Comparison of ENCODE assay signal across 8 cellular contexts in genomic region chr12:56206373-56207166, GRCh38. TPM values are rescaled to one million over a fixed set of nuclear protein-coding genes. Genes with fewer than 3 reads are reported as not detected.
A peak's percentile ranks its signal among the peaks of the same experiment; 100 is the strongest.
DNase-seq lines count a peak whose midpoint lies in the region; ATAC-seq and TF ChIP-seq lines count a peak whose summit lies in the region.

No MANE protein-coding gene starts in this region.

- H3K36me3 Mint-ChIP-seq in endothelial cell (ENCODE audit: low read depth, unreplicated experiment): peaks cover 50% of the 10 kb centered on the region
- peaks cover 22% of the 10 kb centered on the region for H3K36me3 Mint-ChIP-seq in natural killer cell treated with Interleukin-12 subunit alpha and Interleukin-12 subunit beta and Interleukin-15 and Interleukin-18, amount 100 ng/mL, for 72 hours

- peak overlapping the region; percentile 81 for H3K4me3 Mint-ChIP-seq in endothelial cell (ENCODE audit: unreplicated experiment)
- no peak overlapping the region for H3K4me3 Mint-ChIP-seq in natural killer cell treated with Interleukin-12 subunit alpha and Interleukin-12 subunit beta and Interleukin-15 and Interleukin-18, amount 100 ng/mL, for 72 hours

- peak overlapping the region; percentile 26; the same call in 1 of the 2 replicates for H3K27ac ChIP-seq in VCaP

- no peaks in the 10 kb centered on the region for H3K9me3 Mint-ChIP-seq in endothelial cell (ENCODE audit: unreplicated experiment)
- no peaks in the 10 kb centered on the region for H3K9me3 Mint-ChIP-seq in natural killer cell treated with Interleukin-12 subunit alpha and Interleukin-12 subunit beta and Interleukin-15 and Interleukin-18, amount 100 ng/mL, for 72 hours

- H3K27ac Mint-ChIP-seq in endothelial cell (ENCODE audit: unreplicated experiment): peak overlapping the region; percentile 72
- no peak overlapping the region for H3K27ac Mint-ChIP-seq in natural killer cell treated with Interleukin-12 subunit alpha and Interleukin-12 subunit beta and Interleukin-15 and Interleukin-18, amount 100 ng/mL, for 72 hours

- peaks cover 2% of the 10 kb centered on the region for H3K27me3 Mint-ChIP-seq in endothelial cell (ENCODE audit: unreplicated experiment)
- no peaks in the 10 kb centered on the region for H3K27me3 Mint-ChIP-seq in natural killer cell treated with Interleukin-12 subunit alpha and Interleukin-12 subunit beta and Interleukin-15 and Interleukin-18, amount 100 ng/mL, for 72 hours

- ATAC-seq in natural killer cell treated with Interleukin-12 subunit alpha and Interleukin-12 subunit beta and Interleukin-15 and Interleukin-18, amount 100 ng/mL, for 72 hours: peak; percentile 59 to 62
- ATAC-seq in GM21717 (IDR thresholded peaks at IDR 0.05; ENCODE audit: unreplicated experiment) (no peak), GM19455 (IDR thresholded peaks at IDR 0.05; ENCODE audit: unreplicated experiment) (no peak)

- DNase-seq in DMS53 (lab: John Stamatoyannopoulos, UW) (peak; percentile 73), HT1080 (ENCODE audit: low read depth) (peak; percentile 42), endothelial cell (ENCODE audit: low spot score) (peak; percentile 71), NCI-H446 treated with DMSO at 0.1 percent for 48 hours (lab: John Stamatoyannopoulos, UW) (no peak)
- no peak for DNase-seq in natural killer cell treated with Interleukin-12 subunit alpha and Interleukin-12 subunit beta and Interleukin-15 and Interleukin-18, amount 100 ng/mL, for 72 hours (ENCODE audit: low spot score)

- peak; percentile 90 for TF ChIP-seq CTCF in VCaP (conservative IDR thresholded peaks at IDR 0.05)
- peak; percentile 51 for TF ChIP-seq CTCF in endothelial cell (IDR thresholded peaks at IDR 0.05; ENCODE audit: unreplicated experiment)

- H3K4me1 Mint-ChIP-seq in endothelial cell (ENCODE audit: unreplicated experiment): peaks cover 8% of the 10 kb centered on the region
- H3K4me1 Mint-ChIP-seq in natural killer cell treated with Interleukin-12 subunit alpha and Interleukin-12 subunit beta and Interleukin-15 and Interleukin-18, amount 100 ng/mL, for 72 hours (ENCODE audit: low read depth in 2 of 2): peaks cover 0 to 7% of the 10 kb centered on the region in 2 donors

RNA-seq across cellular contexts. Expression of gene RNF41, which starts 15.2 kb away (rescaled TPM):
- total RNA-seq in HT1080 (2014; rRNA removed; shearing (Covaris generic)): 59.7 and 67.7 TPM in 2 replicates
- 57.2 and 57.3 TPM in 2 replicates for polyA plus RNA-seq in HT1080 (2015; cell fraction: cytosol; rRNA removed)
- 31.2 and 34.1 TPM in 2 replicates for polyA plus RNA-seq in HT1080 (2015; cell fraction: nucleus; rRNA removed)
- 55.5 TPM for total RNA-seq in endothelial cell (ENCODE audit: unreplicated experiment)
- total RNA-seq in natural killer cell treated with Interleukin-12 subunit alpha and Interleukin-12 subunit beta and Interleukin-15 and Interleukin-18, amount 100 ng/mL, for 72 hours: 10 to 100 TPM; 34.1 to 48.8 TPM

RNA-seq across cellular contexts. Expression of gene SMARCC2, which starts 17.3 kb away (rescaled TPM):
- 36.8 and 44.3 TPM in 2 replicates for total RNA-seq in HT1080 (2014; rRNA removed; shearing (Covaris generic))
- polyA plus RNA-seq in HT1080 (2015; cell fraction: cytosol; rRNA removed): 24.7 and 31.5 TPM in 2 replicates
- polyA plus RNA-seq in HT1080 (2015; cell fraction: nucleus; rRNA removed): 107 and 119 TPM in 2 replicates
- 105 TPM for total RNA-seq in endothelial cell (ENCODE audit: unreplicated experiment)
- 100 to 1,000 TPM; 102 to 166 TPM for total RNA-seq in natural killer cell treated with Interleukin-12 subunit alpha and Interleukin-12 subunit beta and Interleukin-15 and Interleukin-18, amount 100 ng/mL, for 72 hours

RNA-seq across cellular contexts. Expression of gene NABP2, which starts 17.6 kb away (rescaled TPM):
- total RNA-seq in HT1080 (2014; rRNA removed; shearing (Covaris generic)): 77.9 and 78.3 TPM in 2 replicates
- 48.3 and 49.3 TPM in 2 replicates for polyA plus RNA-seq in HT1080 (2015; cell fraction: cytosol; rRNA removed)
- 12.1 and 13.6 TPM in 2 replicates for polyA plus RNA-seq in HT1080 (2015; cell fraction: nucleus; rRNA removed)
- total RNA-seq in endothelial cell (ENCODE audit: unreplicated experiment): 19.8 TPM
- total RNA-seq in natural killer cell treated with Interleukin-12 subunit alpha and Interleukin-12 subunit beta and Interleukin-15 and Interleukin-18, amount 100 ng/mL, for 72 hours: 10 to 100 TPM; 66.3 to 81.6 TPM

RNA-seq across cellular contexts. Expression of gene SLC39A5, which starts 23.3 kb away (rescaled TPM):
- total RNA-seq in HT1080 (2014; rRNA removed; shearing (Covaris generic)): 0.71 TPM in 1 of 2 replicates, not detected in the other
- polyA plus RNA-seq in HT1080 (2015; cell fraction: cytosol; rRNA removed): not detected in 2 replicates
- polyA plus RNA-seq in HT1080 (2015; cell fraction: nucleus; rRNA removed): 0.27 and 0.85 TPM in 2 replicates
- not detected for total RNA-seq in endothelial cell (ENCODE audit: unreplicated experiment)
- total RNA-seq in natural killer cell treated with Interleukin-12 subunit alpha and Interleukin-12 subunit beta and Interleukin-15 and Interleukin-18, amount 100 ng/mL, for 72 hours: 1 to 10 TPM in 1 of 2 donors, under 1 TPM in 1; 0.50 to 1.4 TPM

RNA-seq across cellular contexts. Expression of gene MYL6, which starts 48.4 kb away (rescaled TPM):
- 1,272 and 2,138 TPM in 2 replicates for total RNA-seq in HT1080 (2014; rRNA removed; shearing (Covaris generic))
- polyA plus RNA-seq in HT1080 (2015; cell fraction: cytosol; rRNA removed): 1,448 and 1,452 TPM in 2 replicates
- polyA plus RNA-seq in HT1080 (2015; cell fraction: nucleus; rRNA removed): 972 and 1,087 TPM in 2 replicates
- 2,481 TPM for total RNA-seq in endothelial cell (ENCODE audit: unreplicated experiment)
- total RNA-seq in natural killer cell treated with Interleukin-12 subunit alpha and Interleukin-12 subunit beta and Interleukin-15 and Interleukin-18, amount 100 ng/mL, for 72 hours: 1,000 to 10,000 TPM; 1,441 to 1,555 TPM

Comparison
In these comparisons a context has a peak if more than half of its experiments do, and no peak if none do; other contexts are left out.
1. DNase-seq: peak in DMS53 (single experiment), HT1080 (single experiment) and endothelial cell (single experiment); none in natural killer cell treated with Interleukin-12 subunit alpha and Interleukin-12 subunit beta and Interleukin-15 and Interleukin-18, amount 100 ng/mL, for 72 hours (single experiment) and NCI-H446 treated with DMSO at 0.1 percent for 48 hours (single experiment).
2. ATAC-seq: peak in natural killer cell treated with Interleukin-12 subunit alpha and Interleukin-12 subunit beta and Interleukin-15 and Interleukin-18, amount 100 ng/mL, for 72 hours (2 of 2); none in GM21717 (single experiment) and GM19455 (single experiment).